Comparison of ENCODE assay signal across 33 cellular contexts in the genomic region with DNA sequence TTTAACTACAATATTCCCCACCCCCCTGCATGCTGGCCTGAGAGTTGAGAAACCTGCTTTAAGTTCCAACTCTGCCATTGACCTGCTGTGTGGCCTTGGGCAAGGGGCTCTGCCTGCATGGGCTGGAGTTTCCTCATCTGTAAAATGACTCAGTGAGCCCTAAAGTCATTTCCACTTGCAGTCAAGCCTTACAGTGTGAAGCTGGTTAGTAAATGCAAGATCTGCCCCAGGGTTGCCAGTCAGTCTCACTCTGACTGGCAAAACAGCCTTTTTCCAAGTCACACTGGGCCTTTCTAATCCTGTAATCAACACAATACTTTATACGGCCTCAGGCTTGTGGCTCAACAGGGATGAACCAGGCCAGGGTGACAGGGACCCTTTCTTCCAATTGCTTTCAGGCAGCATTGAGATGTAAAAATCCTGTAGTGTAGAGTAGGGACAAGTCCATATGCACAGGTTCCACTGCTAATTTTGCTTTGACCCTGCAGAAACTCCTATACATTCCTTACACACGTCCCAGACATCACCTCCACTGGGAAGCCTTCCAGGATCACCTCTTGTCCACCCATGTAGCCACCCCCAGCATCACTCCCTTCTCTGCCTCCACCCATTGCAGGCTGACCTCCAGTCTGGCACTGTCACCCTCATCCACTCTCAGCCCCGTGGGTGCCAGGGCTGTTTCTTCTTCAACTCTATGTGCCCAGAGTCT. TPM values are rescaled to one million over a fixed set of nuclear protein-coding genes. Genes with fewer than 3 reads are reported as not detected.
"Had no signal": no experiment of that assay in that cellular context is flagged by ENCODE, and none has a peak within 500 bp of the region (broad histone marks: within the 10 kb centered on the region; RNA-seq: fewer than 3 reads in every experiment).

No MANE protein-coding gene starts in this region.

- H3K36me3 Mint-ChIP-seq: activated naive CD8-positive, alpha-beta T cell treated with anti-CD3 and anti-CD28 coated beads for 36 hours had no signal

- H3K27me3 Mint-ChIP-seq: activated CD4-positive, alpha-beta T cell treated with anti-CD3 and anti-CD28 coated beads, Interleukin-2, amount 10 ng/mL, durations not matched to agents 24 days and 14 days had no signal

- H3K27me3 ChIP-seq: brain microvascular endothelial cell, SJSA1 had no signal

- H3K27ac Mint-ChIP-seq: activated CD4-positive, alpha-beta T cell treated with anti-CD3 and anti-CD28 coated beads, Interleukin-2, amount 10 ng/mL, durations not matched to agents 24 days and 14 days; activated CD8-positive, alpha-beta T cell treated with anti-CD3 and anti-CD28 coated beads, Interleukin-2, amount 10 ng/mL, durations not matched to agents 7 days and 5 days; activated naive CD8-positive, alpha-beta T cell treated with anti-CD3 and anti-CD28 coated beads for 36 hours; activated T-helper 1 cell treated with anti-CD3 and anti-CD28 coated beads, Interleukin-12 subunit alpha, Interleukin-12 subunit beta, Interleukin-2, Interleukin-4 antibody, amounts not matched to agents 30 ng/mL and 10 ng/mL and 1 ng/mL, durations not matched to agents 14 hours and 24 hours and 36 hours had no signal

- H3K36me3 ChIP-seq: brain microvascular endothelial cell, SJSA1, WERI-Rb-1 had no signal

- H3K4me1 ChIP-seq: SJSA1 had no signal

- H3K4me1 Mint-ChIP-seq: activated CD4-positive, alpha-beta T cell treated with anti-CD3 and anti-CD28 coated beads, Interleukin-2, amount 10 ng/mL, durations not matched to agents 24 days and 14 days; activated naive CD8-positive, alpha-beta T cell treated with anti-CD3 and anti-CD28 coated beads for 36 hours had no signal

- H3K9me3 Mint-ChIP-seq: activated naive CD8-positive, alpha-beta T cell treated with anti-CD3 and anti-CD28 coated beads for 36 hours had no signal

- H3K4me3 ChIP-seq: SJSA1 had no signal

- ATAC-seq: activated CD8-positive, alpha-beta T cell treated with anti-CD3 and anti-CD28 coated beads, Interleukin-2, amount 10 ng/mL, durations not matched to agents 7 days and 5 days; activated T-cell treated with anti-CD3 and anti-CD28 coated beads, Interleukin-2, amount 50 U/mL, for 4 hours; Panc1 had no signal

- DNase-seq: activated CD4-positive, alpha-beta T cell treated with anti-CD3 and anti-CD28 coated beads for 1 hour; activated CD4-positive, alpha-beta T cell treated with anti-CD3 and anti-CD28 coated beads, Interleukin-2, amount 10 ng/mL, durations not matched to agents 24 days and 14 days; activated CD4-positive, alpha-beta T cell treated with anti-CD3 and anti-CD28 coated beads, Interleukin-2, amount 50 U/mL, for 48 hours; activated CD4-positive, CD25-positive, alpha-beta regulatory T cell; activated CD8-positive, alpha-beta T cell treated with anti-CD3 and anti-CD28 coated beads, Interleukin-2, amount 10 ng/mL, durations not matched to agents 7 days and 5 days; activated effector memory CD4-positive, alpha-beta T cell treated with Interleukin-2 at 50 U/mL for 16 hours; activated naive CD4-positive, alpha-beta T cell; activated naive CD4-positive, alpha-beta T cell treated with anti-CD3 and anti-CD28 coated beads, Interleukin-2, amount 50 U/mL, for 16 hours; activated naive CD8-positive, alpha-beta T cell treated with anti-CD3 and anti-CD28 coated beads for 36 hours; activated T-cell treated with anti-CD3 and anti-CD28 coated beads for 4 hours; activated T-cell treated with anti-CD3 and anti-CD28 coated beads, Interleukin-2, amount 50 U/mL, for 4 hours; amniotic stem cell; aorta; brain microvascular endothelial cell; Kasumi-1; KG1; MM.1S; MV-4-11; NCI-H1092; NCI-H1436 treated with DMSO at 0.1 percent for 48 hours; NCI-H1694 treated with DMSO at 0.1 percent for 48 hours; NCI-H2029; NCI-H345; NCI-H524 treated with DMSO at 0.1 percent for 48 hours; SHP77 treated with DMSO at 0.1 percent for 48 hours; SW 1271; T-helper 1 cell; T-helper 2 cell; T-helper 9 cell; WERI-Rb-1 had no signal

- H3K4me3 Mint-ChIP-seq: activated CD4-positive, alpha-beta T cell treated with anti-CD3 and anti-CD28 coated beads, Interleukin-2, amount 10 ng/mL, durations not matched to agents 24 days and 14 days; activated CD8-positive, alpha-beta T cell treated with anti-CD3 and anti-CD28 coated beads, Interleukin-2, amount 10 ng/mL, durations not matched to agents 7 days and 5 days; activated naive CD8-positive, alpha-beta T cell treated with anti-CD3 and anti-CD28 coated beads for 36 hours; activated T-cell treated with anti-CD3 and anti-CD28 coated beads, Interleukin-2, amount 50 U/mL, for 4 hours; activated T-helper 1 cell treated with anti-CD3 and anti-CD28 coated beads, Interleukin-12 subunit alpha, Interleukin-12 subunit beta, Interleukin-2, Interleukin-4 antibody, amounts not matched to agents 30 ng/mL and 10 ng/mL and 1 ng/mL, durations not matched to agents 14 hours and 24 hours and 36 hours had no signal

- H3K9me3 ChIP-seq: SJSA1 had no signal

- H3K27ac ChIP-seq: brain microvascular endothelial cell, SJSA1, WERI-Rb-1 had no signal

RNA-seq across cellular contexts. Expression of gene PRIMA1, which starts 42.6 kb away (rescaled TPM):
- total RNA-seq: activated CD4-positive, alpha-beta T cell treated with anti-CD3 and anti-CD28 coated beads, Interleukin-2, amount 10 ng/mL, durations not matched to agents 24 days and 14 days; activated CD8-positive, alpha-beta T cell treated with anti-CD3 and anti-CD28 coated beads, Interleukin-2, amount 10 ng/mL, durations not matched to agents 7 days and 5 days; activated naive CD8-positive, alpha-beta T cell treated with anti-CD3 and anti-CD28 coated beads for 36 hours; activated T-cell treated with anti-CD3 and anti-CD28 coated beads, Interleukin-2, amount 50 U/mL, for 4 hours; activated T-helper 1 cell treated with anti-CD3 and anti-CD28 coated beads, Interleukin-12 subunit alpha, Interleukin-12 subunit beta, Interleukin-2, Interleukin-4 antibody, amounts not matched to agents 30 ng/mL and 10 ng/mL and 1 ng/mL, durations not matched to agents 14 hours and 24 hours and 36 hours; SJSA1 had no signal
